Comparison of ENCODE assay signal across 19 cellular contexts in the genomic region with DNA sequence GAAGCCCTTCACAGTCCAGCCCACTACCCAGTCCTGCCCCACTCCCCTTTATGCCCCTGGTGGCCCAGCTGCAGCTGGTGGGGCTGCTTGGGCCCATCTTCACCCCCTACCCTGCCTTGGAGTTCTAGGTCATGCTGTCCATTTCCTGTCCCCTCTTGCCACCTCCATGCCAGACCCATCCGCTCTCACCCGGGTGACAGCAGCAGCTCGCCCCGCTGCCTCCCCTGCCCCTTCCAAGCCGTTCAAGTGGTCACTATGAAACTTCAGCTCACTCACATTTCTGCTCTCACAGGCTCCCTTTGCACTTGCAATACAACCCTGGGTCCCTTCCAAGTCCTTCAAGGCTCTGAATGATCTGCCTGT. TPM values are rescaled to one million over a fixed set of nuclear protein-coding genes. Genes with fewer than 3 reads are reported as not detected.
"Had no signal": no experiment of that assay in that cellular context is flagged by ENCODE, and none has a peak within 500 bp of the region (broad histone marks: within the 10 kb centered on the region; RNA-seq: fewer than 3 reads in every experiment).

No MANE protein-coding gene starts in this region.

- H3K4me3 ChIP-seq: esophagus muscularis mucosa, gastrocnemius medialis, heart right ventricle, right atrium auricular region, stomach, thyroid gland, upper lobe of left lung had no signal

- H3K4me3 Mint-ChIP-seq: central memory CD8-positive, alpha-beta T cell; effector memory CD8-positive, alpha-beta T cell; naive thymus-derived CD4-positive, alpha-beta T cell had no signal

- H3K36me3 Mint-ChIP-seq: naive thymus-derived CD4-positive, alpha-beta T cell had no signal

- H3K4me1 ChIP-seq: stomach, thyroid gland, upper lobe of left lung had no signal

- ATAC-seq: effector memory CD8-positive, alpha-beta T cell; gastrocnemius medialis; heart right ventricle; naive thymus-derived CD4-positive, alpha-beta T cell had no signal

- H3K36me3 ChIP-seq: esophagus muscularis mucosa, gastrocnemius medialis, heart right ventricle, right atrium auricular region, stomach, thyroid gland, upper lobe of left lung had no signal

- H3K9me3 Mint-ChIP-seq: central memory CD8-positive, alpha-beta T cell; effector memory CD8-positive, alpha-beta T cell; naive thymus-derived CD4-positive, alpha-beta T cell had no signal

- H3K4me1 Mint-ChIP-seq: central memory CD8-positive, alpha-beta T cell; naive thymus-derived CD4-positive, alpha-beta T cell had no signal

- H3K9me3 ChIP-seq: esophagus muscularis mucosa, gastrocnemius medialis, heart right ventricle, right atrium auricular region, stomach, thyroid gland, upper lobe of left lung had no signal

- FAIRE-seq: islet of Langerhans, small intestine had no signal

- DNase-seq: effector memory CD8-positive, alpha-beta T cell; gastrocnemius medialis; heart right ventricle; hypothalamus; kidney glomerular epithelial cell; mammary epithelial cell; naive thymus-derived CD4-positive, alpha-beta T cell; small intestine; stimulated activated CD4-positive, alpha-beta T cell treated with anti-CD3 and anti-CD28 coated beads, Interleukin-12 subunit alpha, Interleukin-12 subunit beta, amount 100 ng/mL, for 4 hours; stimulated activated naive CD4-positive, alpha-beta T cell; stomach; thyroid gland; upper lobe of left lung had no signal

- H3K27ac Mint-ChIP-seq: effector memory CD8-positive, alpha-beta T cell had no signal

- H3K27me3 ChIP-seq: esophagus muscularis mucosa, gastrocnemius medialis, heart right ventricle, right atrium auricular region, stomach, thyroid gland, upper lobe of left lung had no signal

- H3K27ac ChIP-seq: epithelial cell of prostate, esophagus muscularis mucosa, heart right ventricle, right atrium auricular region, stomach, thyroid gland, upper lobe of left lung had no signal

RNA-seq across cellular contexts. Expression of gene MYH7B, which starts 16.2 kb away (rescaled TPM):
- total RNA-seq: fibroblast of villous mesenchyme had no signal
